8 cellular contexts compared by ENCODE assay signal in the genomic region with DNA sequence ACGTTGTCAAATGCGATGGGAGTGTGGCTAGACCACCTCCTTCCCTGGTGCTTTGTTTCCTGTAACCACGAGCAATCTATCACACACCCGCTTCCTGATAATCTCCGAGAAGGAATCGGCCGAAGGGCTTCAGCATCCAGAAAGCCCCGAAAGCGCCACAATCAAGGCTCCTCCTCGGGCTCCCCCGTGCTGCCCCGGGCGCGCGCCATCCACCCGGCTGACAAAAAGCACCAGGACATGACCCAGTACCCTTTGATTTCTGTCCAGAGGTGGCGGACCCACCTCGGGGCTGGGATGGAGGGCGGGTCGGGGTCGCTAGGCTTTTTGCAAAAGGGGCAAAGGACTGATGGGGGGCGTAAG. TPM values are rescaled to one million over a fixed set of nuclear protein-coding genes. Genes with fewer than 3 reads are reported as not detected.
DNase-seq lines count a peak whose midpoint lies in the region; ATAC-seq, FAIRE-seq and TF ChIP-seq lines count a peak whose summit lies in the region.

No MANE protein-coding gene starts in this region.

- intact Hi-C loops in PC-9 (cut with micrococcal nuclease; ENCODE audit: unreplicated experiment) (loop anchor here (1.0 to 2.0 kb wide), 2 partner anchors 13 to 48 kb away; no protein-coding TSS in a partner anchor), endothelial cell of umbilical vein (cut with micrococcal nuclease) (loop anchor here (5.0 kb wide), 2 partner anchors 62 to 73 kb away; a partner anchor contains a TSS), ovary (cut with DNase I) (no loop called here)

- H3K79me2 ChIP-seq in DND-41 (ENCODE audit: insufficient read depth, low read length) (peaks cover 24% of the 10 kb centered on the region), PC-9 (ENCODE audit: low read depth) (peaks cover 20% of the 10 kb centered on the region), endothelial cell of umbilical vein (ENCODE audit: control insufficient read depth, insufficient read depth, low read length) (no peaks in the 10 kb centered on the region)

- H3K9me3 ChIP-seq in DND-41 (ENCODE audit: insufficient read depth, low read length, severe bottlenecking): no peaks in the 10 kb centered on the region
- H3K9me3 ChIP-seq in PC-9 (ENCODE audit: insufficient read depth, low read depth): no peaks in the 10 kb centered on the region
- H3K9me3 ChIP-seq in endothelial cell of umbilical vein (replicated peaks; ENCODE audit: control insufficient read depth, insufficient read depth, low read length): no peaks in the 10 kb centered on the region
- no peaks in the 10 kb centered on the region for H3K9me3 ChIP-seq in ovary

- H2AFZ ChIP-seq in DND-41 (ENCODE audit: low read depth, low read length) (peak overlapping the region; percentile 90), PC-9 (no peak overlapping the region), endothelial cell of umbilical vein (ENCODE audit: low read depth, low read length) (peak overlapping the region; percentile 89)

- H3K4me1 ChIP-seq in DND-41 (ENCODE audit: insufficient read depth, low read length) (peaks cover 40% of the 10 kb centered on the region), PC-9 (replicated peaks; ENCODE audit: insufficient read depth) (peaks cover 9% of the 10 kb centered on the region; the same call in 1 of the 2 replicates), endothelial cell of umbilical vein (ENCODE audit: control insufficient read depth, extremely low read depth, insufficient read depth, low read length) (peaks cover 20% of the 10 kb centered on the region), ovary (ENCODE audit: insufficient read depth) (peaks cover 1% of the 10 kb centered on the region)

- H3K27ac ChIP-seq in DND-41 (ENCODE audit: low read length): peak overlapping the region; percentile 68; the same call in 1 of the 2 replicates
- no peak overlapping the region for H3K27ac ChIP-seq in PC-9
- H3K27ac ChIP-seq in endothelial cell of umbilical vein (ENCODE audit: insufficient read depth, low read depth, low read length): no peak overlapping the region
- no peak overlapping the region for H3K27ac ChIP-seq in ovary

- no peak for TF ChIP-seq EP300 in ovary (IDR thresholded peaks at IDR 0.05)

- ATAC-seq in DND-41 (ENCODE audit: insufficient read depth, low read depth): no peak

- dilution Hi-C loops in endothelial cell of umbilical vein (cut with MboI; ENCODE audit: extremely low pct_ligation_motif_present, low sequenced_read_pairs): no loop called here

- in situ Hi-C loops in KBM-7 (cut with MboI; ENCODE audit: low pct_unique_long_range_greater_than_20kb, low sequenced_read_pairs): no loop called here

- FAIRE-seq in endothelial cell of umbilical vein (lab: Jason Lieb, UNC): no peak

- peak overlapping the region; percentile 32 to 85; a peak in 3 of 4 replicates for H3K4me3 ChIP-seq in DND-41 (ENCODE audit: low read depth in 1 of 2, low read length in 2 of 2)
- peak overlapping the region; percentile 59; the same call in 1 of the 2 replicates for H3K4me3 ChIP-seq in PC-9
- peak overlapping the region in 2 of 3 experiments; percentile 73 to 74 for H3K4me3 ChIP-seq in endothelial cell of umbilical vein (replicated peaks in 1 of 3; ENCODE audit: insufficient read depth in 1 of 3, low read depth in 1 of 3, low read length in 3 of 3)
- H3K4me3 ChIP-seq in ovary: peak overlapping the region; percentile 72

- H3K9me1 ChIP-seq in endothelial cell of umbilical vein (replicated peaks; ENCODE audit: control insufficient read depth, extremely low read depth, insufficient read depth, low read length): no peaks in the 10 kb centered on the region

- 2 to 7% (median 3%) methylated on average over 22 of the region's 22 CpGs for WGBS in ovary, 3 donors

- no peaks in the 10 kb centered on the region for H3K36me3 ChIP-seq in DND-41 (ENCODE audit: insufficient read depth, low read length)
- H3K36me3 ChIP-seq in PC-9 (ENCODE audit: low read depth): peaks cover 5% of the 10 kb centered on the region; the same call in 1 of the 2 replicates
- H3K36me3 ChIP-seq in endothelial cell of umbilical vein (ENCODE audit: control insufficient read depth in 2 of 2, extremely low read depth in 1 of 2, insufficient read depth in 2 of 2, low read length in 2 of 2): no peaks in the 10 kb centered on the region
- H3K36me3 ChIP-seq in ovary: no peaks in the 10 kb centered on the region

- CTCF ChIA-PET in PC-9 (lab: Charles Lee) (interaction anchor here (0.6 to 1.0 kb wide), 3 partner anchors 39 to 92 kb away, joined by 3 read pairs; no protein-coding TSS in a partner anchor), endothelial cell of umbilical vein (lab: Charles Lee) (interaction anchor here (0.6 to 4.3 kb wide), 9 partner anchors 16 to 147 kb away, joined by 3 to 37 read pairs (median 5); no protein-coding TSS in a partner anchor)

- no peak for TF ChIP-seq POLR2A in endothelial cell of umbilical vein (IDR thresholded peaks at IDR 0.05; ENCODE audit: low read depth, low read length)
- no peak for TF ChIP-seq POLR2A in ovary (IDR thresholded peaks at IDR 0.05)

- POLR2A ChIA-PET in PC-9 (lab: Charles Lee; ENCODE audit: unreplicated experiment) (no interaction called here), endothelial cell of umbilical vein (lab: Charles Lee) (no interaction called here)

- BruUV-seq in PC-9 (replicated peaks; lab: Mats Ljungman, UMichigan): no TSS peak
- BruUV-seq in endothelial cell of umbilical vein (replicated peaks; lab: Mats Ljungman, UMichigan): no TSS peak

- DNase-seq in DND-41 (no peak), PC-9 (no peak), endothelial cell of umbilical vein (ENCODE audit: low read depth, low spot score) (no peak), ovary (no peak), hypothalamus (lab: John Stamatoyannopoulos, UW) (no peak), iPS-NIHi7 (ENCODE audit: extremely low spot score) (no peak), T-helper 9 cell (no peak), KBM-7 (no peak)

- no peak for TF ChIP-seq CTCF in DND-41 (IDR thresholded peaks at IDR 0.05; ENCODE audit: borderline replicate concordance, extremely low read depth, low read length, poor library complexity, severe bottlenecking)
- no peak for TF ChIP-seq CTCF in PC-9 (conservative IDR thresholded peaks at IDR 0.05)
- no peak for TF ChIP-seq CTCF in endothelial cell of umbilical vein (IDR thresholded peaks at IDR 0.05; ENCODE audit: extremely low read depth in 1 of 2, insufficient read depth in 1 of 2, low read depth in 1 of 2, low read length in 2 of 2)
- TF ChIP-seq CTCF in ovary (IDR thresholded peaks at IDR 0.05): no peak

- H4K20me1 ChIP-seq in DND-41 (ENCODE audit: insufficient read depth, low read length) (no peaks in the 10 kb centered on the region), PC-9 (ENCODE audit: insufficient read depth) (no peaks in the 10 kb centered on the region), endothelial cell of umbilical vein (replicated peaks; ENCODE audit: control insufficient read depth, extremely low read depth, insufficient read depth, low read length) (no peaks in the 10 kb centered on the region)

- H3F3A ChIP-seq in PC-9 (ENCODE audit: insufficient read depth, low read depth): peaks cover 82% of the 10 kb centered on the region

- H3K9me2 ChIP-seq in PC-9 (ENCODE audit: insufficient read depth): no peaks in the 10 kb centered on the region

- H3K9ac ChIP-seq in DND-41 (ENCODE audit: low read depth, low read length) (peak overlapping the region; percentile 74), endothelial cell of umbilical vein (replicated peaks; ENCODE audit: extremely low read depth, insufficient read depth, low read length) (no peak overlapping the region)

- H3K4me2 ChIP-seq in DND-41 (ENCODE audit: insufficient read depth, low read length) (peak overlapping the region; percentile 97), PC-9 (peak overlapping the region; percentile 95), endothelial cell of umbilical vein (ENCODE audit: insufficient read depth, low read length) (peak overlapping the region; percentile 57)

- H3K27me3 ChIP-seq in DND-41 (ENCODE audit: insufficient read depth, low read length, poor library complexity): no peaks in the 10 kb centered on the region
- H3K27me3 ChIP-seq in PC-9 (ENCODE audit: insufficient read depth, low read depth): no peaks in the 10 kb centered on the region
- no peaks in the 10 kb centered on the region for H3K27me3 ChIP-seq in endothelial cell of umbilical vein (ENCODE audit: control insufficient read depth in 2 of 2, insufficient read depth in 2 of 2, low read length in 2 of 2)
- no peaks in the 10 kb centered on the region for H3K27me3 ChIP-seq in ovary

RNA-seq across cellular contexts. Expression of a gene that starts 0.7 kb away (rescaled TPM):
- 19.2 and 20.5 TPM in 2 replicates for total RNA-seq in PC-9 (2021)
- total RNA-seq in endothelial cell of umbilical vein: 14.5 and 15.7 TPM in 2 replicates
- 11.8 and 13.1 TPM in 2 replicates for polyA plus RNA-seq in endothelial cell of umbilical vein
- 10.5 and 11.1 TPM in 2 replicates for polyA plus RNA-seq in endothelial cell of umbilical vein (2011; cell fraction: cytosol; rRNA removed)
- 9.3 and 10.0 TPM in 2 replicates for polyA plus RNA-seq in endothelial cell of umbilical vein (2011; cell fraction: nucleus; rRNA removed)
- 9.0 and 9.4 TPM in 2 replicates for polyA plus RNA-seq in endothelial cell of umbilical vein (2012)
- 12.7 and 14.1 TPM in 2 replicates for polyA minus RNA-seq in endothelial cell of umbilical vein
- polyA minus RNA-seq in endothelial cell of umbilical vein (2011; cell fraction: cytosol; rRNA and poly(A)+ RNA removed): 9.3 TPM
- polyA minus RNA-seq in endothelial cell of umbilical vein (2011; cell fraction: nucleus; rRNA and poly(A)+ RNA removed): 3.9 and 7.6 TPM in 2 replicates
- 1 to 10 TPM; 4.6 to 8.5 (median 5.1) TPM for total RNA-seq in ovary
- 10 to 100 TPM in 1 of 2 donors, 1 to 10 TPM in 1; 5.7 to 10.5 TPM for polyA plus RNA-seq in ovary

RNA-seq across cellular contexts. Expression of a gene that starts 21.3 kb away (rescaled TPM):
- 70.2 and 88.5 TPM in 2 replicates for total RNA-seq in PC-9 (2021)
- 16.4 and 17.4 TPM in 2 replicates for total RNA-seq in endothelial cell of umbilical vein
- 23.3 and 31.9 TPM in 2 replicates for polyA plus RNA-seq in endothelial cell of umbilical vein
- 12.6 and 16.4 TPM in 2 replicates for polyA plus RNA-seq in endothelial cell of umbilical vein (2011; cell fraction: cytosol; rRNA removed)
- 32.6 and 39.1 TPM in 2 replicates for polyA plus RNA-seq in endothelial cell of umbilical vein (2011; cell fraction: nucleus; rRNA removed)
- 8.7 and 13.9 TPM in 2 replicates for polyA plus RNA-seq in endothelial cell of umbilical vein (2012)
- polyA minus RNA-seq in endothelial cell of umbilical vein: 19.2 and 22.6 TPM in 2 replicates
- 22.5 TPM for polyA minus RNA-seq in endothelial cell of umbilical vein (2011; cell fraction: cytosol; rRNA and poly(A)+ RNA removed)
- polyA minus RNA-seq in endothelial cell of umbilical vein (2011; cell fraction: nucleus; rRNA and poly(A)+ RNA removed): 10.1 and 15.0 TPM in 2 replicates
- total RNA-seq in ovary: 10 to 100 TPM in 5 of 7 donors, 1 to 10 TPM in 2; 6.0 to 20.6 (median 12.6) TPM
- polyA plus RNA-seq in ovary: 1 to 10 TPM; 2.0 to 10.0 TPM

RNA-seq across cellular contexts. Expression of a gene that starts 22.5 kb away (rescaled TPM):
- total RNA-seq in PC-9 (2021) (38.6 and 52.3 TPM in 2 replicates), endothelial cell of umbilical vein (32.6 and 39.2 TPM in 2 replicates), ovary (100 to 1,000 TPM in 2 of 7 donors, 10 to 100 TPM in 5; 51.3 to 118 (median 65.9) TPM)
- polyA plus RNA-seq in endothelial cell of umbilical vein (29.1 and 38.0 TPM in 2 replicates), ovary (10 to 100 TPM; 10.0 to 72.9 TPM)
- 19.9 and 31.5 TPM in 2 replicates for polyA plus RNA-seq in endothelial cell of umbilical vein (2011; cell fraction: cytosol; rRNA removed)
- 32.4 and 37.5 TPM in 2 replicates for polyA plus RNA-seq in endothelial cell of umbilical vein (2011; cell fraction: nucleus; rRNA removed)
- 22.4 and 23.6 TPM in 2 replicates for polyA plus RNA-seq in endothelial cell of umbilical vein (2012)
- 7.8 and 8.9 TPM in 2 replicates for polyA minus RNA-seq in endothelial cell of umbilical vein
- polyA minus RNA-seq in endothelial cell of umbilical vein (2011; cell fraction: cytosol; rRNA and poly(A)+ RNA removed): 16.2 TPM
- 5.0 and 6.6 TPM in 2 replicates for polyA minus RNA-seq in endothelial cell of umbilical vein (2011; cell fraction: nucleus; rRNA and poly(A)+ RNA removed)

RNA-seq across cellular contexts. Expression of a gene that starts 45.3 kb away (rescaled TPM):
- total RNA-seq in PC-9 (2021) (250 and 277 TPM in 2 replicates), endothelial cell of umbilical vein (352 and 364 TPM in 2 replicates), ovary (10 to 100 TPM; 12.9 to 46.4 (median 20.2) TPM)
- polyA plus RNA-seq in endothelial cell of umbilical vein (143 and 212 TPM in 2 replicates), ovary (10 to 100 TPM; 20.0 to 54.5 TPM)
- polyA plus RNA-seq in endothelial cell of umbilical vein (2011; cell fraction: cytosol; rRNA removed): 393 and 396 TPM in 2 replicates
- polyA plus RNA-seq in endothelial cell of umbilical vein (2011; cell fraction: nucleus; rRNA removed): 146 and 158 TPM in 2 replicates
- polyA plus RNA-seq in endothelial cell of umbilical vein (2012): 735 and 931 TPM in 2 replicates
- 37.1 and 45.3 TPM in 2 replicates for polyA minus RNA-seq in endothelial cell of umbilical vein
- 249 TPM for polyA minus RNA-seq in endothelial cell of umbilical vein (2011; cell fraction: cytosol; rRNA and poly(A)+ RNA removed)
- polyA minus RNA-seq in endothelial cell of umbilical vein (2011; cell fraction: nucleus; rRNA and poly(A)+ RNA removed): 38.5 and 44.2 TPM in 2 replicates

Comparison
In these comparisons a context has a peak if more than half of its experiments do, and no peak if none do; other contexts are left out.
1. intact Hi-C loops: an anchor here in PC-9 (1.0 to 2.0 kb wide) and endothelial cell of umbilical vein (5.0 kb wide); none called in ovary.